Comparison of ENCODE assay signal across 8 cellular contexts in the genomic region with DNA sequence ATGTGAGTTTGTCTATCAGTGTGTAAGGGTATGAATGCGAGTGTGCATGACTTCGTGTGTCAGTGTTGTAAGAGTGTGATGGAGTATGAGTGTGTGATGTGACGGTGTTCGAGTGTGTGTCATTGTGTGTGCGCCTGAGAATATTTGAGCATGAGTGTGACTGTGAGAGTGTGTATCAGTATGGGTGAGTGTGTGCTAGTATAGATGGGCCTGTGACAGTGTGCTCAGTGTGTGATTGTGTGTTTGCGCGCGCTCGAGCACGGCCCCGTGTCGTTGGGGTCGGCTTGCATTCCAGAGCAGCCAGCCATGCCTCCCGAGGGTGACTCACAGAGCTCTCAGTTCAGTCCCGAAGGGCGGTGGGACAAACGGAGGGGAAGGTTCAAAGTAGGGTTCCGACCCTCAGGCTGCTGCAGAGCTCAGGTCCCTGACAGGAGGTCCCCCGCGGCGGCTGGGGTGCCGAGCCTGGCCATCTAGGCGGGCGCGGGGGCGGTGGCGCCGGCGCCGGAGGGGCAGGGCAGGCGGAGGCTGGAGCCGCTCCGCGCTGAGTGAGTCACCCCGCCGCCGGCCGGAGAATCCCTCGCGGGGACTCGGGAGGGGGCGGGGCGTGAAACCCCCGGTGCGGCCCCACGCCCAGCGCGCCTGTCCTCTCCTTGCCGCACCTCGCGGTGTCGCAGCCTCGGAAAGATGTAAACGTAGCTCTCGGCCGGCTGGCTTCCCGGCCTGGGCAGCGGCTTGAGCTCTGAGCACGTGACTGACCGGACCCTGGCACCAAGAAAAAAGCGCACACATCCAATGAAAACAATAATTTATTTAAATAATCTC. TPM values are rescaled to one million over a fixed set of nuclear protein-coding genes. Genes with fewer than 3 reads are reported as not detected.
A peak's percentile ranks its signal among the peaks of the same experiment; 100 is the strongest.
DNase-seq lines count a peak whose midpoint lies in the region; ATAC-seq and TF ChIP-seq lines count a peak whose summit lies in the region.

No MANE protein-coding gene starts in this region.

- H3K9ac ChIP-seq in HUES6 (ENCODE audit: low read length) (peak overlapping the region; percentile 24), smooth muscle cell (ENCODE audit: low read depth) (peak overlapping the region; percentile 70)

- H3K27me3 ChIP-seq in HUES6 (ENCODE audit: control insufficient read depth, insufficient read depth, low read length): peaks cover 99% of the 10 kb centered on the region
- H3K27me3 ChIP-seq in right atrium auricular region: peaks cover 87 to 100% of the 10 kb centered on the region in 2 donors
- H3K27me3 ChIP-seq in smooth muscle cell (ENCODE audit: low read depth): peaks cover 61% of the 10 kb centered on the region

- H3K4me1 ChIP-seq in HUES6 (ENCODE audit: control insufficient read depth, insufficient read depth, low read length) (peaks cover 56% of the 10 kb centered on the region), right atrium auricular region (peaks cover 0 to 94% of the 10 kb centered on the region in 2 donors), smooth muscle cell (ENCODE audit: low read depth) (peaks cover 70% of the 10 kb centered on the region)

- peak overlapping the region; percentile 26 for H3K4me3 Mint-ChIP-seq in activated T-helper 2 cell treated with anti-CD3 and anti-CD28 coated beads, Interferon-gamma antibody, Interleukin-2, Interleukin-4, amounts not matched to agents 10 μg/mL and 5 μg/mL and 100 μg/mL, durations not matched to agents 14 hours and 24 hours and 36 hours (ENCODE audit: low read depth)

- WGBS in smooth muscle cell (ENCODE audit: low lambda C conversion rate): 4% methylated on average over 48 of the region's 61 CpGs

- H3F3A ChIP-seq in smooth muscle cell (ENCODE audit: low read depth): peaks cover 17% of the 10 kb centered on the region

- H3K4me1 Mint-ChIP-seq in activated T-helper 2 cell treated with anti-CD3 and anti-CD28 coated beads, Interferon-gamma antibody, Interleukin-2, Interleukin-4, amounts not matched to agents 10 μg/mL and 5 μg/mL and 100 μg/mL, durations not matched to agents 14 hours and 24 hours and 36 hours (ENCODE audit: low read depth): peaks cover 41% of the 10 kb centered on the region

- peak; percentile 81 for DNase-seq in COLO668 (lab: John Stamatoyannopoulos, UW; ENCODE audit: unreplicated experiment)
- no peak for DNase-seq in activated T-helper 2 cell treated with anti-CD3 and anti-CD28 coated beads, Interferon-gamma antibody, Interleukin-2, Interleukin-4, amounts not matched to agents 10 μg/mL and 5 μg/mL and 100 μg/mL, durations not matched to agents 14 hours and 24 hours and 36 hours (ENCODE audit: low spot score)
- DNase-seq in right atrium auricular region (ENCODE audit: low spot score): peak; percentile 58
- peak; percentile 75 for DNase-seq in smooth muscle cell (lab: John Stamatoyannopoulos, UW; ENCODE audit: unreplicated experiment)
- DNase-seq in NK-92 (lab: John Stamatoyannopoulos, UW; ENCODE audit: unreplicated experiment): no peak
- DNase-seq in NCI-H748 treated with DMSO at 0.1 percent for 48 hours (lab: John Stamatoyannopoulos, UW): no peak

- H3K4me3 ChIP-seq in HUES6 (ENCODE audit: low read depth, low read length) (peak overlapping the region; percentile 67), right atrium auricular region (peak overlapping the region; percentile 13 to 38), smooth muscle cell (peak overlapping the region; percentile 68)

- H3K4me2 ChIP-seq in smooth muscle cell: peak overlapping the region; percentile 97

- peaks cover 65% of the 10 kb centered on the region for H3K27me3 Mint-ChIP-seq in activated T-helper 2 cell treated with anti-CD3 and anti-CD28 coated beads, Interferon-gamma antibody, Interleukin-2, Interleukin-4, amounts not matched to agents 10 μg/mL and 5 μg/mL and 100 μg/mL, durations not matched to agents 14 hours and 24 hours and 36 hours (ENCODE audit: low read depth)

- no peak for TF ChIP-seq CTCF in right atrium auricular region (IDR thresholded peaks at IDR 0.05)
- TF ChIP-seq CTCF in smooth muscle cell (IDR thresholded peaks at IDR 0.05; ENCODE audit: borderline replicate concordance, insufficient read depth, poor library complexity, severe bottlenecking): no peak

- H2AFZ ChIP-seq in smooth muscle cell (ENCODE audit: low read depth): peak overlapping the region; percentile 68

- no peaks in the 10 kb centered on the region for H3K9me3 Mint-ChIP-seq in activated T-helper 2 cell treated with anti-CD3 and anti-CD28 coated beads, Interferon-gamma antibody, Interleukin-2, Interleukin-4, amounts not matched to agents 10 μg/mL and 5 μg/mL and 100 μg/mL, durations not matched to agents 14 hours and 24 hours and 36 hours

- peak overlapping the region; percentile 1 for H3K27ac Mint-ChIP-seq in activated T-helper 2 cell treated with anti-CD3 and anti-CD28 coated beads, Interferon-gamma antibody, Interleukin-2, Interleukin-4, amounts not matched to agents 10 μg/mL and 5 μg/mL and 100 μg/mL, durations not matched to agents 14 hours and 24 hours and 36 hours

- peaks cover 5% of the 10 kb centered on the region for H3K79me2 ChIP-seq in smooth muscle cell (ENCODE audit: low read depth)

- no peak for ATAC-seq in GM18505 (IDR thresholded peaks at IDR 0.05; ENCODE audit: unreplicated experiment)

- no peaks in the 10 kb centered on the region for H3K9me3 ChIP-seq in HUES6 (ENCODE audit: control insufficient read depth, insufficient read depth, low read depth, low read length)
- H3K9me3 ChIP-seq in right atrium auricular region: no peaks in the 10 kb centered on the region
- H3K9me3 ChIP-seq in smooth muscle cell (replicated peaks; ENCODE audit: low read depth): no peaks in the 10 kb centered on the region

- H3K27ac ChIP-seq in HUES6 (ENCODE audit: low read depth, low read length) (no peak overlapping the region), right atrium auricular region (no peak overlapping the region), smooth muscle cell (ENCODE audit: low read depth) (peak overlapping the region; percentile 89)

- TF ChIP-seq POLR2A in GM18505 (IDR thresholded peaks at IDR 0.05; ENCODE audit: borderline replicate concordance, extremely low read depth, insufficient read depth, insufficient read length): no peak

- intact Hi-C loops in activated T-helper 2 cell treated with anti-CD3 and anti-CD28 coated beads, Interferon-gamma antibody, Interleukin-2, Interleukin-4, amounts not matched to agents 10 μg/mL and 5 μg/mL and 100 μg/mL, durations not matched to agents 14 hours and 24 hours and 36 hours (cut with micrococcal nuclease): no loop called here

- peaks cover 8% of the 10 kb centered on the region for H4K20me1 ChIP-seq in smooth muscle cell (ENCODE audit: low read depth)

- H3K36me3 Mint-ChIP-seq in activated T-helper 2 cell treated with anti-CD3 and anti-CD28 coated beads, Interferon-gamma antibody, Interleukin-2, Interleukin-4, amounts not matched to agents 10 μg/mL and 5 μg/mL and 100 μg/mL, durations not matched to agents 14 hours and 24 hours and 36 hours (ENCODE audit: low read depth): peaks cover 7% of the 10 kb centered on the region

- H3K36me3 ChIP-seq in HUES6 (ENCODE audit: control insufficient read depth, insufficient read depth, low read length) (no peaks in the 10 kb centered on the region), right atrium auricular region (no peaks in the 10 kb centered on the region), smooth muscle cell (ENCODE audit: low read depth) (no peaks in the 10 kb centered on the region)

RNA-seq across cellular contexts. Expression of gene DLX2, which starts 3.8 kb away (rescaled TPM):
- 0.14 TPM in 1 of 2 replicates, not detected in the other for total RNA-seq in activated T-helper 2 cell treated with anti-CD3 and anti-CD28 coated beads, Interferon-gamma antibody, Interleukin-2, Interleukin-4, amounts not matched to agents 10 μg/mL and 5 μg/mL and 100 μg/mL, durations not matched to agents 14 hours and 24 hours and 36 hours
- total RNA-seq in right atrium auricular region (not detected), smooth muscle cell (1.9 and 3.6 TPM in 2 replicates)
- 1.9 and 8.5 TPM in 2 replicates for polyA plus RNA-seq in smooth muscle cell

RNA-seq across cellular contexts. Expression of gene DLX1, which starts 13.6 kb away (rescaled TPM):
- total RNA-seq in activated T-helper 2 cell treated with anti-CD3 and anti-CD28 coated beads, Interferon-gamma antibody, Interleukin-2, Interleukin-4, amounts not matched to agents 10 μg/mL and 5 μg/mL and 100 μg/mL, durations not matched to agents 14 hours and 24 hours and 36 hours: 0.09 TPM in 1 of 2 replicates, not detected in the other
- total RNA-seq in right atrium auricular region: not detected
- 2.0 and 3.5 TPM in 2 replicates for total RNA-seq in smooth muscle cell
- polyA plus RNA-seq in smooth muscle cell: 3.3 and 8.0 TPM in 2 replicates

Comparison
In these comparisons a context has a peak if more than half of its experiments do, and no peak if none do; other contexts are left out.
1. DNase-seq: peak in COLO668 (single experiment), right atrium auricular region (single experiment) and smooth muscle cell (single experiment); none in activated T-helper 2 cell treated with anti-CD3 and anti-CD28 coated beads, Interferon-gamma antibody, Interleukin-2, Interleukin-4, amounts not matched to agents 10 μg/mL and 5 μg/mL and 100 μg/mL, durations not matched to agents 14 hours and 24 hours and 36 hours (single experiment), NK-92 (single experiment) and NCI-H748 treated with DMSO at 0.1 percent for 48 hours (single experiment).
2. Peak in every context shown above with its lines, with median percentiles within 50 percentile points of each other: H3K4me3 ChIP-seq.